ENCODE assay signal across 26 cellular contexts in genomic region chr11:31499576-31500178, GRCh38. TPM values are rescaled to one million over a fixed set of nuclear protein-coding genes. Genes with fewer than 3 reads are reported as not detected.
DNase-seq lines count a peak whose midpoint lies in the region; ATAC-seq and TF ChIP-seq lines count a peak whose summit lies in the region.
"Had no signal": no experiment of that assay in that cellular context is flagged by ENCODE, and none has a peak within 500 bp of the region (broad histone marks: within the 10 kb centered on the region; RNA-seq: fewer than 3 reads in every experiment).

No MANE protein-coding gene starts in this region.

- no peak overlapping the region for H3K27ac ChIP-seq in fibroblast of lung (ENCODE audit: insufficient read depth, low read length)
- H3K27ac ChIP-seq: BLaER1 treated with 17β-estradiol and CSF1 and Interleukin-3, amounts not matched to agents 10 nM and 100 nM; lower lobe of right lung; psoas muscle; RWPE1; suprapubic skin; upper lobe of right lung had no signal

- intact Hi-C loops in posterior cingulate gyrus (cut with DNase I) = no loop called here

- no peaks in the 10 kb centered on the region for H3K9me3 ChIP-seq in fibroblast of lung (ENCODE audit: control insufficient read depth, insufficient read depth, low read depth, low read length)
- H3K9me3 ChIP-seq: lower lobe of right lung, mucosa of descending colon, psoas muscle, suprapubic skin, upper lobe of right lung had no signal

- DNase-seq in EH (ENCODE audit: low read depth) (peak; percentile 39), NCI-H69 (lab: John Stamatoyannopoulos, UW) (peak; percentile 76), fibroblast of lung (ENCODE audit: low read depth in 2 of 2) (peak; percentile 59 to 75), myocyte (ENCODE audit: low read depth) (peak; percentile 6), NOMO-1 (lab: John Stamatoyannopoulos, UW; ENCODE audit: unreplicated experiment in 2 of 2) (no peak), posterior cingulate gyrus (no peak), A172 (ENCODE audit: low spot score) (no peak)
- DNase-seq: activated CD4-positive, alpha-beta T cell treated with anti-CD3 and anti-CD28 coated beads, Interleukin-2, amount 50 U/mL, for 48 hours; activated naive CD4-positive, alpha-beta T cell treated with anti-CD3 and anti-CD28 coated beads, Interleukin-2, amount 50 U/mL, for 16 hours; amniotic stem cell; glutamatergic neuron; lower lobe of right lung; mucosa of descending colon; NCI-H1417; NCI-H2029 treated with DMSO at 0.1 percent for 48 hours; NCI-H226; NCI-H774; psoas muscle; stimulated activated naive CD4-positive, alpha-beta T cell; upper lobe of right lung had no signal

- no peaks in the 10 kb centered on the region for H3K79me2 ChIP-seq in fibroblast of lung (ENCODE audit: control insufficient read depth, insufficient read depth, low read length)

- H3K4me3 ChIP-seq in fibroblast of lung (replicated peaks in 1 of 4; ENCODE audit: control extremely low read depth in 1 of 4, insufficient read depth in 1 of 4, low read depth in 3 of 4, low read length in 4 of 4) = no peak overlapping the region
- H3K4me3 ChIP-seq: BLaER1 treated with 17β-estradiol and CSF1 and Interleukin-3, amounts not matched to agents 10 nM and 100 nM; lower lobe of right lung; mucosa of descending colon; psoas muscle; suprapubic skin; upper lobe of right lung had no signal

- no peaks in the 10 kb centered on the region for H3K36me3 ChIP-seq in fibroblast of lung (ENCODE audit: control insufficient read depth, insufficient read depth, low read length)
- H3K36me3 ChIP-seq: lower lobe of right lung, suprapubic skin, upper lobe of right lung had no signal

- no peak for ATAC-seq in GM18873 (IDR thresholded peaks at IDR 0.05; ENCODE audit: low FRiP score, unreplicated experiment)
- ATAC-seq: activated CD4-positive, CD25-positive, alpha-beta regulatory T cell treated with anti-CD3 and anti-CD28 coated beads, Interleukin-2, amount 50 U/mL, for 24 hours; esophagus mucosa; lower lobe of right lung; psoas muscle; upper lobe of right lung had no signal

- H4K20me1 ChIP-seq in fibroblast of lung (ENCODE audit: control insufficient read depth, extremely low read depth, insufficient read depth, low read length) = no peaks in the 10 kb centered on the region
- H4K20me1 ChIP-seq: BLaER1 treated with 17β-estradiol and CSF1 and Interleukin-3, amounts not matched to agents 10 nM and 100 nM had no signal

- H3K4me1 ChIP-seq in fibroblast of lung (ENCODE audit: control insufficient read depth, extremely low read depth, insufficient read depth, low read length) = no peaks in the 10 kb centered on the region
- H3K4me1 ChIP-seq: BLaER1 treated with 17β-estradiol and CSF1 and Interleukin-3, amounts not matched to agents 10 nM and 100 nM; lower lobe of right lung; suprapubic skin; upper lobe of right lung had no signal

- H2AFZ ChIP-seq in fibroblast of lung (ENCODE audit: low read length) = no peak overlapping the region

- no peak for TF ChIP-seq CTCF in fibroblast of lung (conservative IDR thresholded peaks at IDR 0.05 in 1 of 2, IDR thresholded peaks at IDR 0.05 in 1 of 2; ENCODE audit: low read depth in 1 of 2, low read length in 2 of 2)

- no peaks in the 10 kb centered on the region for H3K27me3 ChIP-seq in fibroblast of lung (ENCODE audit: control insufficient read depth, insufficient read depth, low read length)
- H3K27me3 ChIP-seq: BLaER1 treated with 17β-estradiol and CSF1 and Interleukin-3, amounts not matched to agents 10 nM and 100 nM; suprapubic skin; upper lobe of right lung had no signal

- no peak overlapping the region for H3K4me2 ChIP-seq in fibroblast of lung (ENCODE audit: extremely low read depth, insufficient read depth, low read length)
- H3K4me2 ChIP-seq: BLaER1 treated with 17β-estradiol and CSF1 and Interleukin-3, amounts not matched to agents 10 nM and 100 nM had no signal

- no peak overlapping the region for H3K9ac ChIP-seq in fibroblast of lung (ENCODE audit: insufficient read depth, low read length)
- H3K9ac ChIP-seq: BLaER1 treated with 17β-estradiol and CSF1 and Interleukin-3, amounts not matched to agents 10 nM and 100 nM had no signal

RNA-seq across cellular contexts. Expression of gene IMMP1L, which starts 9.7 kb away (rescaled TPM):
- total RNA-seq in fibroblast of lung (5.4 and 10.2 TPM in 2 replicates), myocyte (21.5 and 42.5 TPM in 2 replicates)
- polyA plus RNA-seq in fibroblast of lung = 22.2 and 24.8 TPM in 2 replicates
- polyA plus RNA-seq in fibroblast of lung (2012) = 12.6 and 12.9 TPM in 2 replicates
- polyA minus RNA-seq in fibroblast of lung (ENCODE audit: low replicate concordance) = 0.39 and 6.7 TPM in 2 replicates
- 39.3 TPM for polyA plus RNA-seq in myocyte (2012)
- 17.5 and 91.2 TPM in 2 replicates for total RNA-seq in A172 (2014; rRNA removed; shearing (Covaris generic))

RNA-seq across cellular contexts. Expression of gene ELP4, which starts 9.9 kb away (rescaled TPM):
- 11.7 and 12.1 TPM in 2 replicates for total RNA-seq in fibroblast of lung
- polyA plus RNA-seq in fibroblast of lung = 13.1 and 13.7 TPM in 2 replicates
- 10.4 and 11.1 TPM in 2 replicates for polyA plus RNA-seq in fibroblast of lung (2012)
- 3.7 and 5.1 TPM in 2 replicates for polyA minus RNA-seq in fibroblast of lung (ENCODE audit: low replicate concordance)
- 22.3 and 27.2 TPM in 2 replicates for total RNA-seq in myocyte
- 10.7 TPM for polyA plus RNA-seq in myocyte (2012)
- 32.4 and 33.0 TPM in 2 replicates for total RNA-seq in A172 (2014; rRNA removed; shearing (Covaris generic))

Comparison
In these comparisons a context has a peak if more than half of its experiments do, and no peak if none do; other contexts are left out.
1. DNase-seq: peak in EH (single experiment), NCI-H69 (single experiment), fibroblast of lung (2 of 2) and myocyte (single experiment); none in NOMO-1 (0 of 2), posterior cingulate gyrus (0 of 10) and A172 (single experiment).